ENCODE assay signal across 26 cellular contexts in genomic region chr11:1358286-1358685, GRCh38. TPM values are rescaled to one million over a fixed set of nuclear protein-coding genes. Genes with fewer than 3 reads are reported as not detected.
A peak's percentile ranks its signal among the peaks of the same experiment; 100 is the strongest.
DNase-seq lines count a peak whose midpoint lies in the region; ATAC-seq, FAIRE-seq and TF ChIP-seq lines count a peak whose summit lies in the region.
"Had no signal": no experiment of that assay in that cellular context is flagged by ENCODE, and none has a peak within 500 bp of the region (broad histone marks: within the 10 kb centered on the region; RNA-seq: fewer than 3 reads in every experiment).

No MANE protein-coding gene starts in this region.

- H3K27me3 Mint-ChIP-seq in activated T-helper 2 cell treated with anti-CD3 and anti-CD28 coated beads, Interferon-gamma antibody, Interleukin-2, Interleukin-4, amounts not matched to agents 10 μg/mL and 5 μg/mL and 100 μg/mL, durations not matched to agents 14 hours and 24 hours and 36 hours (ENCODE audit: low read depth) = no peaks in the 10 kb centered on the region

- no peak for TF ChIP-seq CTCF in SK-N-SH (IDR thresholded peaks at IDR 0.05)
- TF ChIP-seq CTCF in fibroblast of pulmonary artery (IDR thresholded peaks at IDR 0.05; ENCODE audit: low read length, missing control alignments) = no peak
- TF ChIP-seq CTCF in kidney (IDR thresholded peaks at IDR 0.05; ENCODE audit: borderline replicate concordance, extremely low read depth, insufficient read depth) = no peak
- TF ChIP-seq CTCF in stomach (IDR thresholded peaks at IDR 0.05) = peak in 1 of 7 experiments; percentile 16
- TF ChIP-seq CTCF in uterus (IDR thresholded peaks at IDR 0.05) = no peak

- H3K79me2 ChIP-seq in SK-N-SH (ENCODE audit: insufficient read depth) = no peaks in the 10 kb centered on the region

- H3K4me2 ChIP-seq in SK-N-SH = no peak overlapping the region

- H3K4me3 Mint-ChIP-seq in activated T-helper 2 cell treated with anti-CD3 and anti-CD28 coated beads, Interferon-gamma antibody, Interleukin-2, Interleukin-4, amounts not matched to agents 10 μg/mL and 5 μg/mL and 100 μg/mL, durations not matched to agents 14 hours and 24 hours and 36 hours (ENCODE audit: low read depth) = no peak overlapping the region
- H3K4me3 Mint-ChIP-seq: activated CD8-positive, alpha-beta T cell treated with anti-CD3 and anti-CD28 coated beads, Interleukin-2, amount 10 ng/mL, durations not matched to agents 7 days and 5 days; stimulated activated naive CD8-positive, alpha-beta T cell treated with anti-CD3 and anti-CD28 coated beads, Interleukin-15, amount 100 ng/mL, for 72 hours had no signal

- no peaks in the 10 kb centered on the region for H3K9me3 ChIP-seq in SK-N-SH
- H3K9me3 ChIP-seq in kidney (ENCODE audit: control insufficient read depth in 1 of 2, low read length in 2 of 2) = peaks cover 0 to 2% of the 10 kb centered on the region in 2 donors
- no peaks in the 10 kb centered on the region for H3K9me3 ChIP-seq in stomach
- no peaks in the 10 kb centered on the region for H3K9me3 ChIP-seq in uterus
- H3K9me3 ChIP-seq: BE2C, Caco-2 had no signal

- H2AFZ ChIP-seq in SK-N-SH (ENCODE audit: low read depth) = no peak overlapping the region

- FAIRE-seq in kidney (lab: Jason Lieb, UNC) = no peak
- FAIRE-seq: GM19239, islet of Langerhans had no signal

- H3K4me1 ChIP-seq in SK-N-SH (ENCODE audit: control insufficient read depth in 1 of 2, insufficient read depth in 2 of 2, low read depth in 1 of 2, low read length in 1 of 2) (no peaks in the 10 kb centered on the region; a peak in 1 of 4 replicates), kidney (ENCODE audit: control insufficient read depth in 1 of 2, insufficient read depth in 1 of 2, low read depth in 1 of 2, low read length in 2 of 2) (no peaks in the 10 kb centered on the region), stomach (peaks cover 7 to 23% (median 18%) of the 10 kb centered on the region in 4 donors), uterus (no peaks in the 10 kb centered on the region)
- H3K4me1 ChIP-seq: BE2C, breast epithelium had no signal

- TF ChIP-seq EP300 in SK-N-SH (IDR thresholded peaks at IDR 0.05; ENCODE audit: borderline replicate concordance in 1 of 2, low read depth in 1 of 2, low read length in 1 of 2) (no peak), stomach (IDR thresholded peaks at IDR 0.05) (no peak)

- POLR2A ChIA-PET in SK-N-SH (lab: Yijun Ruan, JAX) = no interaction called here

- H3K4me3 ChIP-seq in SK-N-SH (ENCODE audit: low read depth in 2 of 2, low read length in 1 of 2) = no peak overlapping the region
- H3K4me3 ChIP-seq in fibroblast of pulmonary artery (replicated peaks; ENCODE audit: low read depth, low read length) = no peak overlapping the region
- H3K4me3 ChIP-seq in kidney (ENCODE audit: low read length in 2 of 2) = no peak overlapping the region
- no peak overlapping the region for H3K4me3 ChIP-seq in stomach
- H3K4me3 ChIP-seq in uterus = no peak overlapping the region
- H3K4me3 ChIP-seq: breast epithelium had no signal

- 48% methylated on average over 5 of the region's 16 CpGs for WGBS in SK-N-SH (ENCODE audit: low lambda C conversion rate)
- WGBS in stomach, 5 donors = 12 to 32% (median 23%) methylated on average over 8 to 16 of the region's 16 CpGs

- ATAC-seq in SK-N-SH treated with all-trans-retinoic acid at 6 μM for 48 hours = no peak
- ATAC-seq in HG03175 (IDR thresholded peaks at IDR 0.05; ENCODE audit: unreplicated experiment) = no peak
- ATAC-seq: activated CD8-positive, alpha-beta T cell treated with anti-CD3 and anti-CD28 coated beads, Interleukin-2, amount 10 ng/mL, durations not matched to agents 7 days and 5 days; stimulated activated naive CD8-positive, alpha-beta T cell treated with anti-CD3 and anti-CD28 coated beads, Interleukin-15, amount 100 ng/mL, for 72 hours had no signal

- H3K36me3 Mint-ChIP-seq in activated T-helper 2 cell treated with anti-CD3 and anti-CD28 coated beads, Interferon-gamma antibody, Interleukin-2, Interleukin-4, amounts not matched to agents 10 μg/mL and 5 μg/mL and 100 μg/mL, durations not matched to agents 14 hours and 24 hours and 36 hours (ENCODE audit: low read depth) = no peaks in the 10 kb centered on the region

- intact Hi-C loops in kidney (cut with DNase I) = no loop called here
- intact Hi-C loops in stomach (cut with DNase I; ENCODE audit: low total_unique reads) = no loop called here
- intact Hi-C loops in uterus (cut with DNase I; ENCODE audit: low total_unique reads) = no loop called here
- intact Hi-C loops in activated T-helper 2 cell treated with anti-CD3 and anti-CD28 coated beads, Interferon-gamma antibody, Interleukin-2, Interleukin-4, amounts not matched to agents 10 μg/mL and 5 μg/mL and 100 μg/mL, durations not matched to agents 14 hours and 24 hours and 36 hours (cut with micrococcal nuclease) = no loop called here

- H3K9ac ChIP-seq in SK-N-SH (no peak overlapping the region), kidney (ENCODE audit: low read length in 2 of 2) (no peak overlapping the region)

- no peak for TF ChIP-seq POLR2A in stomach (IDR thresholded peaks at IDR 0.05)
- TF ChIP-seq POLR2A in uterus (IDR thresholded peaks at IDR 0.05) = no peak

- H3K27me3 ChIP-seq in SK-N-SH (ENCODE audit: insufficient read depth) = no peaks in the 10 kb centered on the region
- H3K27me3 ChIP-seq in stomach = peaks cover 0 to 22% (median 0%) of the 10 kb centered on the region in 3 donors
- H3K27me3 ChIP-seq in uterus = no peaks in the 10 kb centered on the region
- H3K27me3 ChIP-seq: BE2C had no signal

- H3K27ac ChIP-seq in SK-N-SH (ENCODE audit: low read depth in 2 of 2, low read length in 1 of 2) (no peak overlapping the region), kidney (ENCODE audit: low read depth in 2 of 2, low read length in 2 of 2) (no peak overlapping the region), stomach (peak overlapping the region in 3 of 5 donors; percentile 20 to 51 (median 25)), uterus (no peak overlapping the region)
- H3K27ac ChIP-seq: breast epithelium, RWPE1 had no signal

- H3K9me3 Mint-ChIP-seq in activated T-helper 2 cell treated with anti-CD3 and anti-CD28 coated beads, Interferon-gamma antibody, Interleukin-2, Interleukin-4, amounts not matched to agents 10 μg/mL and 5 μg/mL and 100 μg/mL, durations not matched to agents 14 hours and 24 hours and 36 hours = no peaks in the 10 kb centered on the region
- H3K9me3 Mint-ChIP-seq: stimulated activated naive CD8-positive, alpha-beta T cell treated with anti-CD3 and anti-CD28 coated beads, Interleukin-15, amount 100 ng/mL, for 72 hours had no signal

- CTCF ChIA-PET in SK-N-SH (lab: Yijun Ruan, JAX) = no interaction called here

- H3K36me3 ChIP-seq in SK-N-SH (replicated peaks in 1 of 2; ENCODE audit: control insufficient read depth in 1 of 2, insufficient read depth in 2 of 2, low read length in 1 of 2) (no peaks in the 10 kb centered on the region), kidney (ENCODE audit: control insufficient read depth in 1 of 2, insufficient read depth in 2 of 2, low read length in 2 of 2) (no peaks in the 10 kb centered on the region), stomach (no peaks in the 10 kb centered on the region), uterus (no peaks in the 10 kb centered on the region)
- H3K36me3 ChIP-seq: BE2C, breast epithelium had no signal

- no peaks in the 10 kb centered on the region for H3K4me1 Mint-ChIP-seq in activated T-helper 2 cell treated with anti-CD3 and anti-CD28 coated beads, Interferon-gamma antibody, Interleukin-2, Interleukin-4, amounts not matched to agents 10 μg/mL and 5 μg/mL and 100 μg/mL, durations not matched to agents 14 hours and 24 hours and 36 hours (ENCODE audit: low read depth)
- H3K4me1 Mint-ChIP-seq: stimulated activated naive CD8-positive, alpha-beta T cell treated with anti-CD3 and anti-CD28 coated beads, Interleukin-15, amount 100 ng/mL, for 72 hours had no signal

- TF ChIP-seq RAD21 in SK-N-SH (IDR thresholded peaks at IDR 0.05; ENCODE audit: low read length) = no peak

- H3K27ac Mint-ChIP-seq in activated T-helper 2 cell treated with anti-CD3 and anti-CD28 coated beads, Interferon-gamma antibody, Interleukin-2, Interleukin-4, amounts not matched to agents 10 μg/mL and 5 μg/mL and 100 μg/mL, durations not matched to agents 14 hours and 24 hours and 36 hours = no peak overlapping the region
- H3K27ac Mint-ChIP-seq: activated CD8-positive, alpha-beta T cell treated with anti-CD3 and anti-CD28 coated beads, Interleukin-2, amount 10 ng/mL, durations not matched to agents 7 days and 5 days; stimulated activated naive CD8-positive, alpha-beta T cell treated with anti-CD3 and anti-CD28 coated beads, Interleukin-15, amount 100 ng/mL, for 72 hours had no signal

- no peaks in the 10 kb centered on the region for H3F3A ChIP-seq in SK-N-SH (replicated peaks; ENCODE audit: insufficient read depth)

- H3K9me2 ChIP-seq in SK-N-SH = no peaks in the 10 kb centered on the region

- H4K20me1 ChIP-seq in SK-N-SH (ENCODE audit: insufficient read depth) = no peaks in the 10 kb centered on the region

- DNase-seq in SK-N-SH = peak; percentile 50
- peak; percentile 39 for DNase-seq in fibroblast of pulmonary artery (ENCODE audit: low read depth)
- DNase-seq in kidney = peak; percentile 88
- peak; percentile 76 for DNase-seq in stomach
- DNase-seq in uterus = no peak
- DNase-seq in activated T-helper 2 cell treated with anti-CD3 and anti-CD28 coated beads, Interferon-gamma antibody, Interleukin-2, Interleukin-4, amounts not matched to agents 10 μg/mL and 5 μg/mL and 100 μg/mL, durations not matched to agents 14 hours and 24 hours and 36 hours (ENCODE audit: low spot score) = no peak
- DNase-seq: 8988T; activated CD4-positive, CD25-positive, alpha-beta regulatory T cell treated with anti-CD3 and anti-CD28 coated beads, Interleukin-2, amount 50 U/mL, for 72 hours; activated CD8-positive, alpha-beta T cell treated with anti-CD3 and anti-CD28 coated beads, Interleukin-2, amount 10 ng/mL, durations not matched to agents 7 days and 5 days; BE2C; Caco-2; dermis blood vessel endothelial cell; DND-41; hypothalamus; mammary epithelial cell; NCI-H1417 treated with DMSO at 0.1 percent for 48 hours; NCI-H2107; stimulated activated naive CD8-positive, alpha-beta T cell treated with anti-CD3 and anti-CD28 coated beads, Interleukin-15, amount 100 ng/mL, for 72 hours; T1000; trophoblast cell had no signal

RNA-seq across cellular contexts. Expression of gene BRSK2, which starts 31.4 kb away (rescaled TPM):
- 0.64 and 0.80 TPM in 2 replicates for polyA plus RNA-seq in SK-N-SH (2012; rRNA removed)
- 0.26 and 0.68 TPM in 2 replicates for polyA plus RNA-seq in SK-N-SH (2012; cell fraction: cytosol; rRNA removed)
- 1.1 and 3.0 TPM in 2 replicates for polyA plus RNA-seq in SK-N-SH (2012; cell fraction: nucleus; rRNA removed)
- 1.2 TPM for total RNA-seq in kidney
- polyA plus RNA-seq in kidney (ENCODE audit: insufficient read depth, low read depth, low replicate concordance) = 0.43 TPM
- 1 to 10 TPM in 2 of 5 donors, not detected in 3; 1.8 TPM for total RNA-seq in stomach
- 1 to 10 TPM; 1.8 to 6.9 (median 3.2) TPM for polyA plus RNA-seq in stomach
- total RNA-seq in uterus = 1 to 10 TPM in 2 of 4 donors, not detected in 2; 1.5 to 2.2 TPM
- total RNA-seq in activated T-helper 2 cell treated with anti-CD3 and anti-CD28 coated beads, Interferon-gamma antibody, Interleukin-2, Interleukin-4, amounts not matched to agents 10 μg/mL and 5 μg/mL and 100 μg/mL, durations not matched to agents 14 hours and 24 hours and 36 hours = 1.5 and 1.6 TPM in 2 replicates

RNA-seq across cellular contexts. Expression of gene TOLLIP, which starts 48.9 kb away (rescaled TPM):
- polyA plus RNA-seq in SK-N-SH (2012; rRNA removed) (42.6 and 55.4 TPM in 2 replicates), kidney (ENCODE audit: insufficient read depth, low read depth, low replicate concordance) (88.0 TPM), stomach (10 to 100 TPM; 23.9 to 29.3 (median 26.9) TPM)
- 21.1 and 39.4 TPM in 2 replicates for polyA plus RNA-seq in SK-N-SH (2012; cell fraction: cytosol; rRNA removed)
- polyA plus RNA-seq in SK-N-SH (2012; cell fraction: nucleus; rRNA removed) = 37.6 and 42.4 TPM in 2 replicates
- total RNA-seq in kidney (65.5 TPM), stomach (100 to 1,000 TPM in 1 of 5 donors, 10 to 100 TPM in 4; 14.9 to 119 (median 55.4) TPM), uterus (10 to 100 TPM in 3 of 4 donors, 1 to 10 TPM in 1; 5.9 to 86.8 (median 36.2) TPM)
- 33.6 and 35.0 TPM in 2 replicates for total RNA-seq in activated T-helper 2 cell treated with anti-CD3 and anti-CD28 coated beads, Interferon-gamma antibody, Interleukin-2, Interleukin-4, amounts not matched to agents 10 μg/mL and 5 μg/mL and 100 μg/mL, durations not matched to agents 14 hours and 24 hours and 36 hours

Comparison
In these comparisons a context has a peak if more than half of its experiments do, and no peak if none do; other contexts are left out.
1. DNase-seq: peak in SK-N-SH (single experiment), fibroblast of pulmonary artery (single experiment), kidney (single experiment) and stomach (single experiment); none in uterus (0 of 2) and activated T-helper 2 cell treated with anti-CD3 and anti-CD28 coated beads, Interferon-gamma antibody, Interleukin-2, Interleukin-4, amounts not matched to agents 10 μg/mL and 5 μg/mL and 100 μg/mL, durations not matched to agents 14 hours and 24 hours and 36 hours (single experiment).
2. H3K27ac ChIP-seq: peak in stomach (3 of 5); none in SK-N-SH (0 of 2), kidney (0 of 2) and uterus (0 of 2).